Comparison of ENCODE assay signal across 11 cellular contexts in genomic region chr12:14327717-14328116, GRCh38. TPM values are rescaled to one million over a fixed set of nuclear protein-coding genes. Genes with fewer than 3 reads are reported as not detected.
A peak's percentile ranks its signal among the peaks of the same experiment; 100 is the strongest.
DNase-seq lines count a peak whose midpoint lies in the region; FAIRE-seq and TF ChIP-seq lines count a peak whose summit lies in the region.
"Had no signal": no experiment of that assay in that cellular context is flagged by ENCODE, and none has a peak within 500 bp of the region (broad histone marks: within the 10 kb centered on the region; RNA-seq: fewer than 3 reads in every experiment).

No MANE protein-coding gene starts in this region.

- no peaks in the 10 kb centered on the region for H3K4me1 Mint-ChIP-seq in type B pancreatic cell (ENCODE audit: unreplicated experiment)
- H3K4me1 Mint-ChIP-seq: activated CD8-positive, alpha-beta memory T cell treated with anti-CD3 and anti-CD28 coated beads, Interleukin-2, amount 10 ng/mL, durations not matched to agents 7 days and 5 days had no signal

- peaks cover 4% of the 10 kb centered on the region for H3K9me3 Mint-ChIP-seq in type B pancreatic cell

- H3K4me3 ChIP-seq in HL-60 (replicated peaks; ENCODE audit: insufficient read depth, low read length) (no peak overlapping the region), fibroblast of mammary gland (ENCODE audit: control insufficient read depth, low read depth, low read length) (no peak overlapping the region)

- FAIRE-seq in HTR-8/SVneo (lab: Jason Lieb, UNC), result no peak
- FAIRE-seq: D721Med had no signal

- no peaks in the 10 kb centered on the region for H3K27me3 ChIP-seq in HL-60 (ENCODE audit: insufficient read depth, poor library complexity, severe bottlenecking)

- TF ChIP-seq CTCF in HL-60 (IDR thresholded peaks at IDR 0.05; ENCODE audit: insufficient read depth, low read length), result no peak
- no peak for TF ChIP-seq CTCF in fibroblast of mammary gland (conservative IDR thresholded peaks at IDR 0.05; ENCODE audit: control insufficient read depth, insufficient read depth, low read depth, low read length)
- no peak for TF ChIP-seq CTCF in type B pancreatic cell (conservative IDR thresholded peaks at IDR 0.05)

- H3K27ac Mint-ChIP-seq in type B pancreatic cell, result peak overlapping the region; percentile 5
- H3K27ac Mint-ChIP-seq: activated CD8-positive, alpha-beta memory T cell treated with anti-CD3 and anti-CD28 coated beads, Interleukin-2, amount 10 ng/mL, durations not matched to agents 7 days and 5 days had no signal

- no peaks in the 10 kb centered on the region for H3K36me3 Mint-ChIP-seq in type B pancreatic cell

- intact Hi-C loops in cardiac septum (cut with DNase I), result no loop called here

- no peak for TF ChIP-seq POLR2A in erythroblast (IDR thresholded peaks at IDR 0.05; ENCODE audit: low read length)

- DNase-seq in HL-60 (ENCODE audit: low read depth in 1 of 2, low spot score in 1 of 2), result peak; percentile 23 to 60
- peak; percentile 38 for DNase-seq in SKM-1 treated with dmso at 0.1 percent for 144 hours (lab: John Stamatoyannopoulos, UW; ENCODE audit: unreplicated experiment)
- peak; percentile 60 for DNase-seq in fibroblast of mammary gland (ENCODE audit: low read depth)
- no peak for DNase-seq in type B pancreatic cell (ENCODE audit: extremely low spot score, unreplicated experiment)
- no peak for DNase-seq in NCI-H69 (lab: John Stamatoyannopoulos, UW)
- no peak for DNase-seq in erythroblast (lab: John Stamatoyannopoulos, UW)
- no peak for DNase-seq in cardiac septum (ENCODE audit: low spot score)
- no peak for DNase-seq in HTR-8/SVneo (ENCODE audit: insufficient read length, low spot score)
- DNase-seq: activated CD8-positive, alpha-beta memory T cell treated with anti-CD3 and anti-CD28 coated beads, Interleukin-2, amount 10 ng/mL, durations not matched to agents 7 days and 5 days; right cardiac atrium had no signal

- no peaks in the 10 kb centered on the region for H3K27me3 Mint-ChIP-seq in type B pancreatic cell
- H3K27me3 Mint-ChIP-seq: activated CD8-positive, alpha-beta memory T cell treated with anti-CD3 and anti-CD28 coated beads, Interleukin-2, amount 10 ng/mL, durations not matched to agents 7 days and 5 days had no signal

- no peak overlapping the region for H3K4me3 Mint-ChIP-seq in type B pancreatic cell
- H3K4me3 Mint-ChIP-seq: activated CD8-positive, alpha-beta memory T cell treated with anti-CD3 and anti-CD28 coated beads, Interleukin-2, amount 10 ng/mL, durations not matched to agents 7 days and 5 days had no signal

- peak overlapping the region; percentile 68 for H3K27ac ChIP-seq in HL-60 (replicated peaks)

RNA-seq across cellular contexts. Expression of gene ATF7IP, which starts 37.8 kb away (rescaled TPM):
- total RNA-seq in type B pancreatic cell (ENCODE audit: low replicate concordance), result 102 and 136 TPM in 2 replicates
- total RNA-seq in cardiac septum, result 61.6 TPM

Comparison
In these comparisons a context has a peak if more than half of its experiments do, and no peak if none do; other contexts are left out.
1. DNase-seq: peak in HL-60 (2 of 2), SKM-1 treated with dmso at 0.1 percent for 144 hours (single experiment) and fibroblast of mammary gland (single experiment); none in type B pancreatic cell (single experiment), NCI-H69 (single experiment), erythroblast (0 of 2), cardiac septum (single experiment) and HTR-8/SVneo (single experiment).